1 cellular context compared by ENCODE assay signal in genomic region chr12:22702690-22703089, GRCh38.
TF ChIP-seq lines count a peak whose summit lies in the region.

No MANE protein-coding gene starts in this region.

TF ChIP-seq in GM12878, 131 proteins besides CTCF, POLR2A, EP300 and RAD21 (continued from another document):
- no peak for TF ChIP-seq DPF2 (IDR thresholded peaks at IDR 0.05)
- no peak for TF ChIP-seq SMAD1 (IDR thresholded peaks at IDR 0.05; ENCODE audit: low read depth, partially characterized antibody)
- no peak for TF ChIP-seq MTA3 (IDR thresholded peaks at IDR 0.05; ENCODE audit: borderline replicate concordance, low read length)
- TF ChIP-seq HDAC2 (IDR thresholded peaks at IDR 0.05), result no peak
- TF ChIP-seq NFYA (IDR thresholded peaks at IDR 0.05; ENCODE audit: borderline replicate concordance, low read depth, low read length), result no peak
- TF ChIP-seq YY1 (IDR thresholded peaks at IDR 0.05; ENCODE audit: low read depth, low read length), result no peak
- no peak for TF ChIP-seq SUPT20H (IDR thresholded peaks at IDR 0.05; ENCODE audit: borderline replicate concordance, control insufficient read depth, low read depth, low read length)
- no peak for TF ChIP-seq LARP7 (IDR thresholded peaks at IDR 0.05)
- TF ChIP-seq SUZ12 (IDR thresholded peaks at IDR 0.05; ENCODE audit: unreplicated experiment), result no peak
- no peak for TF ChIP-seq FOXM1 (IDR thresholded peaks at IDR 0.05; ENCODE audit: low read depth, low read length)
- no peak for TF ChIP-seq IRF4 (IDR thresholded peaks at IDR 0.05; ENCODE audit: low read depth, low read length)
- TF ChIP-seq SMAD5 (IDR thresholded peaks at IDR 0.05; ENCODE audit: low read depth), result no peak
- no peak for TF ChIP-seq ZNF622 (IDR thresholded peaks at IDR 0.05)
- no peak for TF ChIP-seq ZNF207 (IDR thresholded peaks at IDR 0.05; ENCODE audit: borderline replicate concordance)
